ENCODE assay signal across 16 cellular contexts in genomic region chr4:107603430-107603829, GRCh38.
DNase-seq lines count a peak whose midpoint lies in the region; FAIRE-seq lines count a peak whose summit lies in the region.
"Had no signal": no experiment of that assay in that cellular context is flagged by ENCODE, and none has a peak within 500 bp of the region (broad histone marks: within the 10 kb centered on the region; RNA-seq: fewer than 3 reads in every experiment).

No MANE protein-coding gene starts in this region.

- FAIRE-seq in endometrium (lab: Jason Lieb, UNC), result peak; percentile 83
- FAIRE-seq: GM12891, H1 had no signal

- DNase-seq in GM04503 (ENCODE audit: low read depth), result peak; percentile 34
- DNase-seq in NCI-H526 treated with DMSO at 0.1 percent for 48 hours (lab: John Stamatoyannopoulos, UW), result peak; percentile 85
- peak; percentile 20 for DNase-seq in renal cortical epithelial cell (ENCODE audit: low read depth)
- no peak for DNase-seq in NCI-H2227 (lab: John Stamatoyannopoulos, UW; ENCODE audit: unreplicated experiment)
- DNase-seq in retina, result no peak
- DNase-seq in pons (ENCODE audit: low spot score), result no peak
- DNase-seq: activated CD4-positive, alpha-beta T cell treated with anti-CD3 and anti-CD28 coated beads for 36 hours; activated naive CD8-positive, alpha-beta T cell treated with anti-CD3 and anti-CD28 coated beads, Interleukin-2, amount 10 ng/mL, durations not matched to agents 7 days and 5 days; CD4-positive, CD25-positive, alpha-beta regulatory T cell; naive thymus-derived CD4-positive, alpha-beta T cell; NCI-H1417; NCI-H2107; NCI-H524 had no signal

Comparison
In these comparisons a context has a peak if more than half of its experiments do, and no peak if none do; other contexts are left out.
1. DNase-seq: peak in GM04503 (single experiment), NCI-H526 treated with DMSO at 0.1 percent for 48 hours (single experiment) and renal cortical epithelial cell (single experiment); none in NCI-H2227 (single experiment), retina (single experiment) and pons (single experiment).